ENCODE assay signal across 21 cellular contexts in the genomic region with DNA sequence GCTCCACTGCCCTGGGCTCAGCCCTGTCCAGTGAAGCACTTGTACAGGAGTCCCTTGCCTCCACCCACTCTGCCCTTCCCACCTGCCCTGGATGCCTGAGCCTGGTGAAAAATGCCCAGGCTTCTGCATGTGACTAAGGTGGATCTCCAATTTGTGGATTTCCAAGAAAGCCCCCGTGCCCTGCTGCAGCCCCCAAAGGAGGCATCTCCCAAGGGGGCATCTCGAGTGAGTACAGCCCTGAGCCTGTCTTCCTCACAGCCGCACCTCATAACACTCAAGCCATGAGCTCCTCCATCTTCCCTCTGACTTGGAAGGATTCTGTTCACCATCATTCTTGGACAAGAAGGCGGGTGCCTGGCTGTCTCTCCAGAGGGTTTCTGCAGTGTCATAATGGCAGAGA.
"Had no signal": no experiment of that assay in that cellular context is flagged by ENCODE, and none has a peak within 500 bp of the region (broad histone marks: within the 10 kb centered on the region; RNA-seq: fewer than 3 reads in every experiment).

No MANE protein-coding gene starts in this region.

- H3K36me3 ChIP-seq: breast epithelium, MG63, Peyer's patch had no signal

- ATAC-seq: activated CD8-positive, alpha-beta memory T cell treated with anti-CD3 and anti-CD28 coated beads, Interleukin-2, amount 10 ng/mL, durations not matched to agents 7 days and 5 days; activated CD8-positive, alpha-beta T cell treated with anti-CD3 and anti-CD28 coated beads, Interleukin-2, amount 10 ng/mL, durations not matched to agents 7 days and 5 days; activated T-cell treated with anti-CD3 and anti-CD28 coated beads, Interleukin-2, amount 50 U/mL, for 72 hours; HepG2 had no signal

- H3K9me3 ChIP-seq: Peyer's patch had no signal

- H3K4me1 ChIP-seq: breast epithelium, Peyer's patch had no signal

- H3K27ac ChIP-seq: breast epithelium, Peyer's patch had no signal

- FAIRE-seq: HepG2 had no signal

- H3K27me3 ChIP-seq: Peyer's patch had no signal

- H3K4me3 ChIP-seq: breast epithelium, MG63, Peyer's patch had no signal

- DNase-seq: activated CD4-positive, alpha-beta T cell treated with anti-CD3 and anti-CD28 coated beads for 48 hours; activated CD4-positive, alpha-beta T cell treated with anti-CD3 and anti-CD28 coated beads, Interleukin-2, amount 50 U/mL, for 4 hours; activated CD4-positive, CD25-positive, alpha-beta regulatory T cell treated with anti-CD3 and anti-CD28 coated beads, Interleukin-2, amount 50 U/mL, for 72 hours; activated naive CD4-positive, alpha-beta T cell; activated T-cell treated with anti-CD3 and anti-CD28 coated beads, Interleukin-2, amount 50 U/mL, for 72 hours; MG63; MV-4-11; NCI-H1092 treated with DMSO at 0.1 percent for 48 hours; NCI-H1417 treated with DMSO at 0.1 percent for 48 hours; NCI-H1694; NCI-H2029; NCI-H345; NCI-H510A; NCI-H526 treated with DMSO at 0.1 percent for 48 hours; NCI-H82; SHP77 treated with DMSO at 0.1 percent for 48 hours had no signal
